17 cellular contexts compared by ENCODE assay signal in genomic region chr6:83883240-83883639, GRCh38. TPM values are rescaled to one million over a fixed set of nuclear protein-coding genes. Genes with fewer than 3 reads are reported as not detected.
DNase-seq lines count a peak whose midpoint lies in the region; ATAC-seq and TF ChIP-seq lines count a peak whose summit lies in the region.
"Had no signal": no experiment of that assay in that cellular context is flagged by ENCODE, and none has a peak within 500 bp of the region (broad histone marks: within the 10 kb centered on the region; RNA-seq: fewer than 3 reads in every experiment).

No MANE protein-coding gene starts in this region.

- no peak overlapping the region for H3K27ac ChIP-seq in CD4-positive, CD25-positive, alpha-beta regulatory T cell (ENCODE audit: insufficient read depth, low read length, poor library complexity, severe bottlenecking)
- no peak overlapping the region for H3K27ac ChIP-seq in vagina
- no peak overlapping the region for H3K27ac ChIP-seq in brain microvascular endothelial cell

- in situ Hi-C loops in brain microvascular endothelial cell (cut with HindIII; ENCODE audit: low pct_ligation_motif_present, low sequenced_read_pairs), result no loop called here

- TF ChIP-seq POLR2A in vagina (IDR thresholded peaks at IDR 0.05), result no peak

- peaks cover 3% of the 10 kb centered on the region for H3K36me3 Mint-ChIP-seq in CD4-positive, CD25-positive, alpha-beta regulatory T cell

- intact Hi-C loops in vagina (cut with DNase I), result loop anchor here (5.0 kb wide), 1 partner anchor 339 kb away; no protein-coding TSS in a partner anchor

- H3K27ac Mint-ChIP-seq in CD4-positive, CD25-positive, alpha-beta regulatory T cell, result peak overlapping the region in 2 of 3 donors; percentile 7 to 79
- H3K27ac Mint-ChIP-seq: T-helper 17 cell had no signal

- H3K9me3 Mint-ChIP-seq in CD4-positive, CD25-positive, alpha-beta regulatory T cell, result peaks cover 0 to 1% (median 0%) of the 10 kb centered on the region in 7 donors

- H3K4me1 Mint-ChIP-seq in CD4-positive, CD25-positive, alpha-beta regulatory T cell, result peaks cover 31 to 48% (median 33%) of the 10 kb centered on the region in 4 donors

- H3K9me3 ChIP-seq in CD4-positive, CD25-positive, alpha-beta regulatory T cell (ENCODE audit: control insufficient read depth in 2 of 2, low read length in 2 of 2), result no peaks in the 10 kb centered on the region
- no peaks in the 10 kb centered on the region for H3K9me3 ChIP-seq in vagina

- peak; percentile 10 for DNase-seq in DMS53 (lab: John Stamatoyannopoulos, UW)
- no peak for DNase-seq in DMS53 treated with DMSO at 0.1 percent for 48 hours (lab: John Stamatoyannopoulos, UW; ENCODE audit: unreplicated experiment)
- no peak for DNase-seq in CD4-positive, CD25-positive, alpha-beta regulatory T cell
- peak; percentile 35 for DNase-seq in NCI-H2029 treated with DMSO at 0.1 percent for 48 hours (lab: John Stamatoyannopoulos, UW)
- DNase-seq in dermis blood vessel endothelial cell, result peak; percentile 43
- DNase-seq in vagina (ENCODE audit: extremely low spot score in 2 of 2), result no peak
- no peak for DNase-seq in brain microvascular endothelial cell
- DNase-seq: 8988T, C1 segment of cervical spinal cord, DND-41, GF-D8, HCEC 1CT, NCI-H1048, NCI-H187, NCI-H2227 treated with DMSO at 0.1 percent for 48 hours, T-helper 17 cell had no signal

- H3K27me3 Mint-ChIP-seq in CD4-positive, CD25-positive, alpha-beta regulatory T cell, result no peaks in the 10 kb centered on the region
- H3K27me3 Mint-ChIP-seq: T-helper 17 cell had no signal

- H3K4me3 Mint-ChIP-seq in CD4-positive, CD25-positive, alpha-beta regulatory T cell, result no peak overlapping the region
- H3K4me3 Mint-ChIP-seq: T-helper 17 cell had no signal

- H3K4me3 ChIP-seq in CD4-positive, CD25-positive, alpha-beta regulatory T cell (ENCODE audit: low read depth, low read length), result no peak overlapping the region
- no peak overlapping the region for H3K4me3 ChIP-seq in vagina
- no peak overlapping the region for H3K4me3 ChIP-seq in brain microvascular endothelial cell (ENCODE audit: low read depth, low read length)

- no peaks in the 10 kb centered on the region for H3K4me1 ChIP-seq in CD4-positive, CD25-positive, alpha-beta regulatory T cell (ENCODE audit: control insufficient read depth, insufficient read depth, low read length, poor library complexity, severe bottlenecking)
- peaks cover 5% of the 10 kb centered on the region for H3K4me1 ChIP-seq in vagina

- H3K36me3 ChIP-seq in CD4-positive, CD25-positive, alpha-beta regulatory T cell (ENCODE audit: control insufficient read depth, insufficient read depth, low read length), result no peaks in the 10 kb centered on the region
- no peaks in the 10 kb centered on the region for H3K36me3 ChIP-seq in vagina
- H3K36me3 ChIP-seq in brain microvascular endothelial cell (replicated peaks), result no peaks in the 10 kb centered on the region

- no peak for ATAC-seq in CD4-positive, CD25-positive, alpha-beta regulatory T cell (ENCODE audit: low read depth in 2 of 2)
- ATAC-seq in HG03378 (IDR thresholded peaks at IDR 0.05; ENCODE audit: unreplicated experiment), result no peak
- ATAC-seq: T-helper 17 cell had no signal

- no peaks in the 10 kb centered on the region for H3K27me3 ChIP-seq in CD4-positive, CD25-positive, alpha-beta regulatory T cell (ENCODE audit: control insufficient read depth, insufficient read depth, low read length)
- H3K27me3 ChIP-seq in vagina (no peaks in the 10 kb centered on the region), brain microvascular endothelial cell (replicated peaks) (no peaks in the 10 kb centered on the region)

- no peak for TF ChIP-seq CTCF in vagina (IDR thresholded peaks at IDR 0.05)
- no peak for TF ChIP-seq CTCF in brain microvascular endothelial cell (IDR thresholded peaks at IDR 0.05; ENCODE audit: low read depth, low read length, missing control alignments)

RNA-seq across cellular contexts. Expression of gene CYB5R4, which starts 23.8 kb away (rescaled TPM):
- total RNA-seq in CD4-positive, CD25-positive, alpha-beta regulatory T cell, result 28.3 TPM
- 10 to 100 TPM; 34.6 to 53.1 (median 39.0) TPM for polyA plus RNA-seq in CD4-positive, CD25-positive, alpha-beta regulatory T cell
- total RNA-seq in dermis blood vessel endothelial cell, result 2.9 and 13.7 TPM in 2 replicates
- total RNA-seq in vagina, result 4.9 TPM

RNA-seq across cellular contexts. Expression of gene RIPPLY2, which starts 30.1 kb away (rescaled TPM):
- not detected for total RNA-seq in CD4-positive, CD25-positive, alpha-beta regulatory T cell
- polyA plus RNA-seq in CD4-positive, CD25-positive, alpha-beta regulatory T cell, result not detected
- 0.42 TPM in 1 of 2 replicates, not detected in the other for total RNA-seq in dermis blood vessel endothelial cell
- not detected for total RNA-seq in vagina
- total RNA-seq: T-helper 17 cell had no signal

Comparison
In these comparisons a context has a peak if more than half of its experiments do, and no peak if none do; other contexts are left out.
1. DNase-seq: peak in DMS53 (single experiment), NCI-H2029 treated with DMSO at 0.1 percent for 48 hours (single experiment) and dermis blood vessel endothelial cell (single experiment); none in DMS53 treated with DMSO at 0.1 percent for 48 hours (single experiment), CD4-positive, CD25-positive, alpha-beta regulatory T cell (0 of 3), vagina (0 of 2) and brain microvascular endothelial cell (single experiment).